In genomic region chr3:61224823-61225222, GRCh38 we compare ENCODE assay signal across 29 cellular contexts.
"Had no signal": no experiment of that assay in that cellular context is flagged by ENCODE, and none has a peak within 500 bp of the region (broad histone marks: within the 10 kb centered on the region; RNA-seq: fewer than 3 reads in every experiment).

No MANE protein-coding gene starts in this region.

- DNase-seq: activated CD4-positive, alpha-beta memory T cell treated with anti-CD3 and anti-CD28 coated beads, Interleukin-2, amount 10 ng/mL, durations not matched to agents 7 days and 5 days; activated CD4-positive, alpha-beta T cell treated with anti-CD3 and anti-CD28 coated beads for 1 hour; activated CD4-positive, alpha-beta T cell treated with anti-CD3 and anti-CD28 coated beads for 36 hours; activated CD4-positive, alpha-beta T cell treated with anti-CD3 and anti-CD28 coated beads for 48 hours; activated CD4-positive, alpha-beta T cell treated with anti-CD3 and anti-CD28 coated beads, Interleukin-2, amount 10 ng/mL, durations not matched to agents 7 days and 5 days; activated CD4-positive, alpha-beta T cell treated with anti-CD3 and anti-CD28 coated beads, Interleukin-2, amount 50 U/mL, for 48 hours; activated CD4-positive, CD25-positive, alpha-beta regulatory T cell; activated CD8-positive, alpha-beta memory T cell treated with anti-CD3 and anti-CD28 coated beads for 24 hours; activated CD8-positive, alpha-beta memory T cell treated with anti-CD3 and anti-CD28 coated beads, Interleukin-2, amount 10 ng/mL, durations not matched to agents 7 days and 5 days; activated CD8-positive, alpha-beta memory T cell treated with anti-CD3 and anti-CD28 coated beads, Interleukin-2, amount 50 U/mL, for 48 hours; activated CD8-positive, alpha-beta T cell treated with anti-CD3 and anti-CD28 coated beads, Interleukin-2, amount 10 ng/mL, durations not matched to agents 7 days and 5 days; activated effector memory CD4-positive, alpha-beta T cell treated with Interleukin-2 at 50 U/mL for 16 hours; activated gamma-delta T cell; activated naive CD4-positive, alpha-beta T cell treated with anti-CD3 and anti-CD28 coated beads, Interleukin-2, amount 10 ng/mL, durations not matched to agents 7 days and 5 days; activated naive CD4-positive, alpha-beta T cell treated with Interleukin-2 at 50 U/mL for 16 hours; activated naive CD8-positive, alpha-beta T cell treated with anti-CD3 and anti-CD28 coated beads, Interleukin-2, amount 10 ng/mL, durations not matched to agents 7 days and 5 days; activated naive CD8-positive, alpha-beta T cell treated with anti-CD3 and anti-CD28 coated beads, Interleukin-2, amount 50 U/mL, for 24 hours; activated T-cell treated with anti-CD3 and anti-CD28 coated beads, Interleukin-2, amount 50 U/mL, for 24 hours; activated T-cell treated with anti-CD3 and anti-CD28 coated beads, Interleukin-2, amount 50 U/mL, for 48 hours; amygdala; anterior cingulate cortex; caudate nucleus; cerebellar nuclear complex; T-helper 1 cell; T-helper 2 cell; T-helper 9 cell had no signal

- H3K27ac ChIP-seq: ascending aorta, VCaP had no signal

- H3K36me3 ChIP-seq: ascending aorta, cardiac muscle cell had no signal

- H3K4me3 ChIP-seq: ascending aorta, cardiac muscle cell had no signal

- H3K9me3 ChIP-seq: ascending aorta had no signal

- H3K27me3 ChIP-seq: ascending aorta, cardiac muscle cell had no signal
